ENCODE assay signal across 9 cellular contexts in the genomic region with DNA sequence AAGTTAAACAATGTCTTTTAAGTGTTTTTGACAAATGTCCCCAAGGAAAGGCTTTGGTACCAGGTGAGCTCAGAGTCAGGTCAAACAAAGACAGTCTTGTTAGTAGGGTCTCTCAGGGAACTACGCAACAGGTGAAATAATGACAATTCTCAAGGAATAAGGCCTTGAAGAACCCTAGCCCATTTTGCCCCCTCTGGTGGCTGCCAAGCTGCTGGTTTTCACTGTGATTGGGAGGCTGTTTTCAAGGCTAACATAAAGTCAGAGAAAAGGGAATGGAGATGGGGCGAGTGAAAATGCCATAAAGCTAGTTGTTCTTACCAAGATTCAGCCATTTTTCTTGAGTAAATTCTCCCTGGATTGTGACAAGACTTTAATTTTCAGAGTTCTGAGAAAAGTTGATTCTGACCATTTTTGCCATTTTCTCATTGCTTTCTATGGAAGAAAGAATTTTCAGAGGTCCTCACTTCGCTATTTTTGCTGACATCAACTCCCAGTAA. TPM values are rescaled to one million over a fixed set of nuclear protein-coding genes. Genes with fewer than 3 reads are reported as not detected.
DNase-seq lines count a peak whose midpoint lies in the region; ATAC-seq and TF ChIP-seq lines count a peak whose summit lies in the region.
"Had no signal": no experiment of that assay in that cellular context is flagged by ENCODE, and none has a peak within 500 bp of the region (broad histone marks: within the 10 kb centered on the region; RNA-seq: fewer than 3 reads in every experiment).

No MANE protein-coding gene starts in this region.

- H3K27ac ChIP-seq in KMS-11 (no peak overlapping the region), brain microvascular endothelial cell (no peak overlapping the region), upper lobe of left lung (no peak overlapping the region)

- H3K4me2 ChIP-seq in KMS-11, result no peak overlapping the region

- ATAC-seq in upper lobe of left lung (ENCODE audit: low FRiP score in 2 of 2) (no peak), HG03108 (IDR thresholded peaks at IDR 0.05; ENCODE audit: unreplicated experiment) (no peak)

- WGBS in upper lobe of left lung, 2 donors, result 87 to 92% methylated on average over 3 of the region's 3 CpGs

- no peaks in the 10 kb centered on the region for H3K79me2 ChIP-seq in KMS-11 (ENCODE audit: insufficient read depth, low read depth)

- H3K9ac ChIP-seq in KMS-11, result no peak overlapping the region

- H2AFZ ChIP-seq in KMS-11 (ENCODE audit: low read depth), result no peak overlapping the region

- TF ChIP-seq POLR2A in upper lobe of left lung (IDR thresholded peaks at IDR 0.05), result no peak

- peak; percentile 13 for DNase-seq in NCI-H82 (lab: John Stamatoyannopoulos, UW)
- no peak for DNase-seq in NCI-H82 treated with DMSO at 0.1 percent for 48 hours (lab: John Stamatoyannopoulos, UW; ENCODE audit: unreplicated experiment)
- peak; percentile 6 for DNase-seq in brain microvascular endothelial cell
- no peak for DNase-seq in neural crest cell (ENCODE audit: low read depth, low spot score)
- no peak for DNase-seq in upper lobe of left lung
- no peak for DNase-seq in GM13976 (ENCODE audit: low spot score)
- DNase-seq: activated CD4-positive, alpha-beta T cell treated with anti-CD3 and anti-CD28 coated beads, Interleukin-2, amount 50 U/mL, for 4 hours had no signal

- H3K9me3 Mint-ChIP-seq in neural crest cell, result no peaks in the 10 kb centered on the region

- no peak overlapping the region for H3K4me3 ChIP-seq in KMS-11 (IDR thresholded peaks at IDR 0.05; ENCODE audit: insufficient read depth, low read depth, low read length)
- no peak overlapping the region for H3K4me3 ChIP-seq in brain microvascular endothelial cell (ENCODE audit: low read depth, low read length)
- no peak overlapping the region for H3K4me3 ChIP-seq in upper lobe of left lung

- H3K9me3 ChIP-seq in upper lobe of left lung, result no peaks in the 10 kb centered on the region

- H3K27me3 ChIP-seq in KMS-11 (ENCODE audit: insufficient read depth, low read depth) (no peaks in the 10 kb centered on the region), brain microvascular endothelial cell (replicated peaks) (no peaks in the 10 kb centered on the region), upper lobe of left lung (no peaks in the 10 kb centered on the region)

- H3K4me1 ChIP-seq in KMS-11 (ENCODE audit: low read depth, poor library complexity, severe bottlenecking), result no peaks in the 10 kb centered on the region
- no peaks in the 10 kb centered on the region for H3K4me1 ChIP-seq in upper lobe of left lung

- peaks cover 12% of the 10 kb centered on the region for H3K4me1 Mint-ChIP-seq in neural crest cell

- in situ Hi-C loops in brain microvascular endothelial cell (cut with HindIII; ENCODE audit: low pct_ligation_motif_present, low sequenced_read_pairs) (no loop called here), GM13976 (cut with MboI; ENCODE audit: low sequenced_read_pairs, unreplicated experiment) (no loop called here)

- peak; percentile 46 for TF ChIP-seq CTCF in KMS-11 (conservative IDR thresholded peaks at IDR 0.05; ENCODE audit: low read depth, low read length)
- peak; percentile 72 for TF ChIP-seq CTCF in brain microvascular endothelial cell (IDR thresholded peaks at IDR 0.05; ENCODE audit: low read depth, low read length, missing control alignments)
- TF ChIP-seq CTCF in neural crest cell (conservative IDR thresholded peaks at IDR 0.05), result peak; percentile 51
- peak in 1 of 6 experiments; percentile 24 for TF ChIP-seq CTCF in upper lobe of left lung (IDR thresholded peaks at IDR 0.05)
- no peak for TF ChIP-seq CTCF in GM13976 (IDR thresholded peaks at IDR 0.05; ENCODE audit: borderline replicate concordance, control extremely low read depth, extremely low read depth, insufficient read depth, missing control alignments)

- H4K20me1 ChIP-seq in KMS-11 (ENCODE audit: insufficient read depth), result no peaks in the 10 kb centered on the region

- no peak for TF ChIP-seq EP300 in upper lobe of left lung (IDR thresholded peaks at IDR 0.05)

- H3K36me3 ChIP-seq in KMS-11 (ENCODE audit: insufficient read depth) (no peaks in the 10 kb centered on the region), brain microvascular endothelial cell (replicated peaks) (no peaks in the 10 kb centered on the region), upper lobe of left lung (no peaks in the 10 kb centered on the region)

- H3K36me3 Mint-ChIP-seq in neural crest cell (ENCODE audit: low read depth), result no peaks in the 10 kb centered on the region

- H3K27ac Mint-ChIP-seq in neural crest cell (ENCODE audit: unreplicated experiment), result no peak overlapping the region

- H3K27me3 Mint-ChIP-seq in neural crest cell (ENCODE audit: low read depth), result no peaks in the 10 kb centered on the region

- no peak overlapping the region for H3K4me3 Mint-ChIP-seq in neural crest cell

RNA-seq across cellular contexts. Expression of gene RWDD4, which starts 58.7 kb away (rescaled TPM):
- total RNA-seq in neural crest cell (17.4 and 23.4 TPM in 2 replicates), upper lobe of left lung (10 to 100 TPM in 4 of 6 donors, 1 to 10 TPM in 2; 2.1 to 16.7 (median 14.4) TPM)

RNA-seq across cellular contexts. Expression of gene TRAPPC11, which starts 58.9 kb away (rescaled TPM):
- total RNA-seq in neural crest cell (38.2 and 41.2 TPM in 2 replicates), upper lobe of left lung (10 to 100 TPM; 33.0 to 73.3 (median 39.1) TPM)

Comparison
In these comparisons a context has a peak if more than half of its experiments do, and no peak if none do; other contexts are left out.
1. DNase-seq: peak in NCI-H82 (single experiment) and brain microvascular endothelial cell (single experiment); none in NCI-H82 treated with DMSO at 0.1 percent for 48 hours (single experiment), neural crest cell (single experiment), upper lobe of left lung (0 of 2) and GM13976 (single experiment).